In the genomic region with DNA sequence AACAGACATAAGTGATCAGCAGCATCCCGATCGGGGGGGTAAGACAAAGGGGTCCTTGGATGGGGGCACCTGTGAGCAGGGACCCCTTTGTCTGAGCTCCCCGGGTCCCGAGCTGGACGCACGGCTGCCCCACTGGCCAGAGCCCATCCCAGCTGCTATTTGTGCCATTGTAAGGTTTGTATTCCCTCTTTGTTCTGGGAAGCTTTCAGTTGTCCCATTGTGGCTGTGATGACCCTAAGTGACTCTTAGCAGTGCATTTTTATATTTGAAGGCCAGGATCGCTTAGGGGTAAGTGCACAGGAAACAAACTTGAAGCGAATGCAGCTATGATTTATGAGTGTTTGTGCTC, we compare ENCODE assay signal across 13 cellular contexts.
DNase-seq lines count a peak whose midpoint lies in the region; ATAC-seq and TF ChIP-seq lines count a peak whose summit lies in the region.
"Had no signal": no experiment of that assay in that cellular context is flagged by ENCODE, and none has a peak within 500 bp of the region (broad histone marks: within the 10 kb centered on the region; RNA-seq: fewer than 3 reads in every experiment).

No MANE protein-coding gene starts in this region.

- no peak for TF ChIP-seq CTCF in omental fat pad (IDR thresholded peaks at IDR 0.05)
- no peak for TF ChIP-seq CTCF in nephron progenitor cell (IDR thresholded peaks at IDR 0.05)

- H3K4me3 Mint-ChIP-seq in activated CD8-positive, alpha-beta memory T cell treated with anti-CD3 and anti-CD28 coated beads, Interleukin-2, amount 10 ng/mL, durations not matched to agents 7 days and 5 days: no peak overlapping the region
- peak overlapping the region in 5 of 8 donors; percentile 5 to 93 (median 77) for H3K4me3 Mint-ChIP-seq in naive B cell
- H3K4me3 Mint-ChIP-seq in nephron progenitor cell: no peak overlapping the region

- CTCF ChIA-PET in activated CD8-positive, alpha-beta memory T cell treated with anti-CD3 and anti-CD28 coated beads, Interleukin-2, amount 10 ng/mL, durations not matched to agents 7 days and 5 days (lab: Charles Lee): interaction anchor here (1.4 to 8.3 kb wide), 2 partner anchors 13 to 50 kb away, joined by 4 to 97 read pairs; no protein-coding TSS in a partner anchor

- H3K36me3 Mint-ChIP-seq in activated CD8-positive, alpha-beta memory T cell treated with anti-CD3 and anti-CD28 coated beads, Interleukin-2, amount 10 ng/mL, durations not matched to agents 7 days and 5 days: peaks cover 28% of the 10 kb centered on the region
- H3K36me3 Mint-ChIP-seq in naive B cell: peaks cover 5 to 9% of the 10 kb centered on the region in 2 donors
- H3K36me3 Mint-ChIP-seq in nephron progenitor cell (ENCODE audit: low read depth): no peaks in the 10 kb centered on the region

- no peak for DNase-seq in activated CD8-positive, alpha-beta memory T cell treated with anti-CD3 and anti-CD28 coated beads, Interleukin-2, amount 10 ng/mL, durations not matched to agents 7 days and 5 days
- no peak for DNase-seq in activated CD8-positive, alpha-beta memory T cell treated with anti-CD3 and anti-CD28 coated beads, Interleukin-2, amount 50 U/mL, for 4 hours
- DNase-seq in amygdala (lab: John Stamatoyannopoulos, UW): peak in 39 of 56 donors; percentile 16 to 84 (median 57)
- DNase-seq in naive B cell: no peak
- peak; percentile 91 for DNase-seq in superior temporal gyrus (ENCODE audit: extremely low spot score)
- DNase-seq in COR-L47 (lab: John Stamatoyannopoulos, UW): no peak
- no peak for DNase-seq in omental fat pad (ENCODE audit: low spot score)
- DNase-seq in nephron progenitor cell: no peak
- DNase-seq: foreskin melanocyte, islet precursor cell, NCI-H526, small intestine had no signal

- H3K4me1 Mint-ChIP-seq in activated CD8-positive, alpha-beta memory T cell treated with anti-CD3 and anti-CD28 coated beads, Interleukin-2, amount 10 ng/mL, durations not matched to agents 7 days and 5 days: peaks cover 56% of the 10 kb centered on the region
- H3K4me1 Mint-ChIP-seq in naive B cell (peaks cover 55 to 66% (median 64%) of the 10 kb centered on the region in 3 donors), nephron progenitor cell (peaks cover 41% of the 10 kb centered on the region)

- H3K9me3 Mint-ChIP-seq in activated CD8-positive, alpha-beta memory T cell treated with anti-CD3 and anti-CD28 coated beads, Interleukin-2, amount 10 ng/mL, durations not matched to agents 7 days and 5 days (ENCODE audit: low read depth): no peaks in the 10 kb centered on the region
- H3K9me3 Mint-ChIP-seq in naive B cell: no peaks in the 10 kb centered on the region
- no peaks in the 10 kb centered on the region for H3K9me3 Mint-ChIP-seq in nephron progenitor cell

- H3K27ac Mint-ChIP-seq in activated CD8-positive, alpha-beta memory T cell treated with anti-CD3 and anti-CD28 coated beads, Interleukin-2, amount 10 ng/mL, durations not matched to agents 7 days and 5 days: peak overlapping the region; percentile 28
- H3K27ac Mint-ChIP-seq in naive B cell (peak overlapping the region; percentile 87 to 99 (median 98)), nephron progenitor cell (no peak overlapping the region)

- no peaks in the 10 kb centered on the region for H3K27me3 Mint-ChIP-seq in activated CD8-positive, alpha-beta memory T cell treated with anti-CD3 and anti-CD28 coated beads, Interleukin-2, amount 10 ng/mL, durations not matched to agents 7 days and 5 days
- H3K27me3 Mint-ChIP-seq in naive B cell: no peaks in the 10 kb centered on the region
- peaks cover 14% of the 10 kb centered on the region for H3K27me3 Mint-ChIP-seq in nephron progenitor cell (ENCODE audit: low read depth, poor library complexity)

- ATAC-seq in activated CD8-positive, alpha-beta memory T cell treated with anti-CD3 and anti-CD28 coated beads, Interleukin-2, amount 10 ng/mL, durations not matched to agents 7 days and 5 days: no peak
- no peak for ATAC-seq in naive B cell (ENCODE audit: low read depth in 2 of 2)
- no peak for ATAC-seq in omental fat pad (ENCODE audit: low FRiP score)
- ATAC-seq: A549 had no signal

Comparison
In these comparisons a context has a peak if more than half of its experiments do, and no peak if none do; other contexts are left out.
1. DNase-seq: peak in amygdala (39 of 56) and superior temporal gyrus (single experiment); none in activated CD8-positive, alpha-beta memory T cell treated with anti-CD3 and anti-CD28 coated beads, Interleukin-2, amount 10 ng/mL, durations not matched to agents 7 days and 5 days (single experiment), activated CD8-positive, alpha-beta memory T cell treated with anti-CD3 and anti-CD28 coated beads, Interleukin-2, amount 50 U/mL, for 4 hours (single experiment), naive B cell (single experiment), COR-L47 (single experiment), omental fat pad (single experiment) and nephron progenitor cell (single experiment).
2. H3K4me3 Mint-ChIP-seq: peak in naive B cell (5 of 8); none in activated CD8-positive, alpha-beta memory T cell treated with anti-CD3 and anti-CD28 coated beads, Interleukin-2, amount 10 ng/mL, durations not matched to agents 7 days and 5 days (single experiment) and nephron progenitor cell (single experiment).